17 cellular contexts compared by ENCODE assay signal in genomic region chrX:42220083-42220482, GRCh38.
DNase-seq lines count a peak whose midpoint lies in the region; ATAC-seq and TF ChIP-seq lines count a peak whose summit lies in the region.
"Had no signal": no experiment of that assay in that cellular context is flagged by ENCODE, and none has a peak within 500 bp of the region (broad histone marks: within the 10 kb centered on the region; RNA-seq: fewer than 3 reads in every experiment).

No MANE protein-coding gene starts in this region.

- no peaks in the 10 kb centered on the region for H3F3A ChIP-seq in SK-N-SH (replicated peaks; ENCODE audit: insufficient read depth)

- H3K4me1 ChIP-seq in SK-N-SH (ENCODE audit: control insufficient read depth in 1 of 2, insufficient read depth in 2 of 2, low read depth in 1 of 2, low read length in 1 of 2) = no peaks in the 10 kb centered on the region
- H3K4me1 ChIP-seq: BLaER1 treated with 17β-estradiol and CSF1 and Interleukin-3, amounts not matched to agents 10 nM and 100 nM had no signal

- no peak for TF ChIP-seq RAD21 in SK-N-SH (IDR thresholded peaks at IDR 0.05; ENCODE audit: low read length)

- no peak for ATAC-seq in GM21528 (IDR thresholded peaks at IDR 0.05; ENCODE audit: low FRiP score, unreplicated experiment)

- CTCF ChIA-PET in SK-N-SH (lab: Yijun Ruan, JAX) = no interaction called here

- no peak for TF ChIP-seq EP300 in SK-N-SH (IDR thresholded peaks at IDR 0.05; ENCODE audit: borderline replicate concordance in 1 of 2, low read depth in 1 of 2, low read length in 1 of 2)

- POLR2A ChIA-PET in SK-N-SH (lab: Yijun Ruan, JAX) = no interaction called here

- no peak overlapping the region for H3K4me3 ChIP-seq in SK-N-SH (ENCODE audit: low read depth in 2 of 2, low read length in 1 of 2)
- H3K4me3 ChIP-seq: BLaER1 treated with 17β-estradiol and CSF1 and Interleukin-3, amounts not matched to agents 10 nM and 100 nM; HAP-1 had no signal

- no peaks in the 10 kb centered on the region for H3K9me3 ChIP-seq in SK-N-SH
- H3K9me3 ChIP-seq: BLaER1 treated with 17β-estradiol and CSF1 and Interleukin-3, amounts not matched to agents 10 nM and 100 nM; HAP-1 had no signal

- no peak overlapping the region for H3K27ac ChIP-seq in SK-N-SH (ENCODE audit: low read depth in 2 of 2, low read length in 1 of 2)
- H3K27ac ChIP-seq: BLaER1 treated with 17β-estradiol and CSF1 and Interleukin-3, amounts not matched to agents 10 nM and 100 nM had no signal

- H3K36me3 ChIP-seq in SK-N-SH (replicated peaks in 1 of 2; ENCODE audit: control insufficient read depth in 1 of 2, insufficient read depth in 2 of 2, low read length in 1 of 2) = no peaks in the 10 kb centered on the region
- H3K36me3 ChIP-seq: BLaER1 treated with 17β-estradiol and CSF1 and Interleukin-3, amounts not matched to agents 10 nM and 100 nM; HAP-1 had no signal

- no peak for TF ChIP-seq CTCF in SK-N-SH (IDR thresholded peaks at IDR 0.05)

- H2AFZ ChIP-seq in SK-N-SH (ENCODE audit: low read depth) = no peak overlapping the region

- H3K9ac ChIP-seq in SK-N-SH = no peak overlapping the region
- H3K9ac ChIP-seq: BLaER1 treated with 17β-estradiol and CSF1 and Interleukin-3, amounts not matched to agents 10 nM and 100 nM had no signal

- H3K27me3 ChIP-seq in SK-N-SH (ENCODE audit: insufficient read depth) = no peaks in the 10 kb centered on the region

- DNase-seq in NCI-H2171 treated with DMSO at 0.1 percent for 48 hours (lab: John Stamatoyannopoulos, UW) (peak; percentile 1), NCI-H2171 (lab: John Stamatoyannopoulos, UW) (no peak), NCI-H2029 treated with DMSO at 0.1 percent for 48 hours (lab: John Stamatoyannopoulos, UW) (peak; percentile 90), NCI-H510A treated with DMSO at 0.1 percent for 48 hours (lab: John Stamatoyannopoulos, UW) (peak; percentile 85), left kidney (ENCODE audit: low read depth, low spot score) (peak; percentile 49), SK-N-SH (no peak), iPS-NIHi7 (ENCODE audit: extremely low spot score) (no peak)
- DNase-seq: IMR-90, Kasumi-1, MM.1S, NCI-H1092 treated with DMSO at 0.1 percent for 48 hours, NCI-H1930, NCI-H524, SHP77 treated with DMSO at 0.1 percent for 48 hours had no signal

- no peaks in the 10 kb centered on the region for H3K9me2 ChIP-seq in SK-N-SH

- no peaks in the 10 kb centered on the region for H4K20me1 ChIP-seq in SK-N-SH (ENCODE audit: insufficient read depth)
- H4K20me1 ChIP-seq: BLaER1 treated with 17β-estradiol and CSF1 and Interleukin-3, amounts not matched to agents 10 nM and 100 nM had no signal

- H3K4me2 ChIP-seq in SK-N-SH = no peak overlapping the region
- H3K4me2 ChIP-seq: BLaER1 treated with 17β-estradiol and CSF1 and Interleukin-3, amounts not matched to agents 10 nM and 100 nM had no signal

- 13% methylated on average over 6 of the region's 6 CpGs for WGBS in SK-N-SH (ENCODE audit: low lambda C conversion rate)

- no peaks in the 10 kb centered on the region for H3K79me2 ChIP-seq in SK-N-SH (ENCODE audit: insufficient read depth)

TF ChIP-seq in SK-N-SH, 30 proteins besides CTCF, POLR2A, EP300 and RAD21:
- TF ChIP-seq NRF1 (IDR thresholded peaks at IDR 0.05; ENCODE audit: low read depth, low read length) (no peak), TCF12 (IDR thresholded peaks at IDR 0.05) (no peak), SMC3 (IDR thresholded peaks at IDR 0.05; ENCODE audit: low read depth, low read length) (no peak), FOXM1 (IDR thresholded peaks at IDR 0.05; ENCODE audit: low read depth) (no peak), YY1 (IDR thresholded peaks at IDR 0.05; ENCODE audit: low read depth) (no peak), MAX (IDR thresholded peaks at IDR 0.05; ENCODE audit: low read depth) (no peak), MEF2A (IDR thresholded peaks at IDR 0.05; ENCODE audit: borderline replicate concordance, low read depth) (no peak), CHD2 (IDR thresholded peaks at IDR 0.05; ENCODE audit: low read length, partially characterized antibody) (no peak), IRF3 (IDR thresholded peaks at IDR 0.05; ENCODE audit: low read depth, low read length) (no peak), RCOR1 (IDR thresholded peaks at IDR 0.05; ENCODE audit: low read length) (no peak), RFX5 (IDR thresholded peaks at IDR 0.05; ENCODE audit: low read length) (no peak), ZBTB33 (IDR thresholded peaks at IDR 0.05; ENCODE audit: borderline replicate concordance, low read depth) (no peak), FOXJ3 (CRISPR knock-in tag; IDR thresholded peaks at IDR 0.05) (no peak)
TF ChIP-seq in SK-N-SH: peak in this region for 0.

Comparison
In these comparisons a context has a peak if more than half of its experiments do, and no peak if none do; other contexts are left out.
1. DNase-seq: peak in NCI-H2171 treated with DMSO at 0.1 percent for 48 hours (single experiment), NCI-H2029 treated with DMSO at 0.1 percent for 48 hours (single experiment), NCI-H510A treated with DMSO at 0.1 percent for 48 hours (single experiment) and left kidney (single experiment); none in NCI-H2171 (single experiment), SK-N-SH (single experiment) and iPS-NIHi7 (single experiment).